24 cellular contexts compared by ENCODE assay signal in the genomic region with DNA sequence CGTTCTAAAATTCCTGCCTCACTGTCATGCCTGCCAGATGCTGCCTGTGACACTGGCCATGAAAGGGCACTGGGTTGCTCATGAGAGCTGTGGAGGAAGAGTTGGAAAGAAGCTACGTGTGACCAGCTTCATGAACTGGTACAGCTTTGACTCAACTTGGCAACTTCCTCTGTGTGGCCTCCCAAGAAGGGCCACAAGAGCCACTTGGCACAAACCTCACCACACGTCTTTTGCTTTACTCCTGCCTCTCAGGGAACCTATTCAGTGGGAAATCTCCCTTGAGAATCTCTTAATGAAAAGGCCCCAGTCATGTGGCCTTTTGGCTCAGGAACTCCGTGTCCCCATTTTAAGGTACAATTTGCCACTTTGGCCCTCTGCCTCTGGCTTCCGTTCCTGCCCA.
"Had no signal": no experiment of that assay in that cellular context is flagged by ENCODE, and none has a peak within 500 bp of the region (broad histone marks: within the 10 kb centered on the region; RNA-seq: fewer than 3 reads in every experiment).

No MANE protein-coding gene starts in this region.

- H3K27ac Mint-ChIP-seq: activated CD4-positive, alpha-beta T cell treated with anti-CD3 and anti-CD28 coated beads, Interleukin-2, amount 10 ng/mL, durations not matched to agents 7 days and 5 days; activated CD8-positive, alpha-beta memory T cell treated with anti-CD3 and anti-CD28 coated beads, Interleukin-2, amount 10 ng/mL, durations not matched to agents 7 days and 5 days; activated CD8-positive, alpha-beta T cell treated with anti-CD3 and anti-CD28 coated beads for 36 hours; effector memory CD8-positive, alpha-beta T cell; memory B cell; nephron progenitor cell; type B pancreatic cell had no signal

- H3K36me3 Mint-ChIP-seq: activated CD8-positive, alpha-beta memory T cell treated with anti-CD3 and anti-CD28 coated beads, Interleukin-2, amount 10 ng/mL, durations not matched to agents 7 days and 5 days; memory B cell; type B pancreatic cell had no signal

- H3K36me3 ChIP-seq: esophagus squamous epithelium, gastroesophageal sphincter, sigmoid colon, thoracic aorta, vagina had no signal

- H3K4me3 Mint-ChIP-seq: activated CD4-positive, alpha-beta T cell treated with anti-CD3 and anti-CD28 coated beads, Interleukin-2, amount 10 ng/mL, durations not matched to agents 7 days and 5 days; activated CD8-positive, alpha-beta memory T cell treated with anti-CD3 and anti-CD28 coated beads, Interleukin-2, amount 10 ng/mL, durations not matched to agents 7 days and 5 days; activated CD8-positive, alpha-beta T cell treated with anti-CD3 and anti-CD28 coated beads for 36 hours; effector memory CD8-positive, alpha-beta T cell; memory B cell; nephron progenitor cell; type B pancreatic cell had no signal

- DNase-seq: activated CD4-positive, alpha-beta T cell treated with anti-CD3 and anti-CD28 coated beads, Interleukin-2, amount 10 ng/mL, durations not matched to agents 7 days and 5 days; activated CD4-positive, CD25-positive, alpha-beta regulatory T cell treated with anti-CD3 and anti-CD28 coated beads, Interleukin-2, amount 50 U/mL, for 72 hours; activated CD8-positive, alpha-beta memory T cell treated with anti-CD3 and anti-CD28 coated beads, Interleukin-2, amount 10 ng/mL, durations not matched to agents 7 days and 5 days; activated CD8-positive, alpha-beta T cell treated with anti-CD3 and anti-CD28 coated beads for 36 hours; activated gamma-delta T cell; activated naive CD4-positive, alpha-beta T cell treated with anti-CD3 and anti-CD28 coated beads, Interleukin-2, amount 50 U/mL, for 16 hours; activated T-cell treated with anti-CD3 and anti-CD28 coated beads for 4 hours; central memory CD4-positive, alpha-beta T cell; effector memory CD8-positive, alpha-beta T cell; esophagus squamous epithelium; mucosa of descending colon; nephron progenitor cell; occipital lobe; sigmoid colon; stimulated activated CD4-positive, alpha-beta T cell treated with anti-CD3 and anti-CD28 coated beads, Interleukin-2, amount 100 ng/mL, for 48 hours; stimulated activated CD8-positive, alpha-beta memory T cell treated with anti-CD3 and anti-CD28 coated beads, Interleukin-4, amount 100 ng/mL, for 48 hours; stimulated activated naive CD4-positive, alpha-beta T cell had no signal

- H3K4me3 ChIP-seq: dorsolateral prefrontal cortex, esophagus squamous epithelium, gastroesophageal sphincter, mucosa of descending colon, sigmoid colon, thoracic aorta, vagina had no signal

- ATAC-seq: activated CD8-positive, alpha-beta memory T cell treated with anti-CD3 and anti-CD28 coated beads, Interleukin-2, amount 10 ng/mL, durations not matched to agents 7 days and 5 days; activated CD8-positive, alpha-beta T cell treated with anti-CD3 and anti-CD28 coated beads for 36 hours; effector memory CD8-positive, alpha-beta T cell; gastroesophageal sphincter; mucosa of descending colon had no signal

- H3K9me3 Mint-ChIP-seq: activated CD4-positive, alpha-beta T cell treated with anti-CD3 and anti-CD28 coated beads, Interleukin-2, amount 10 ng/mL, durations not matched to agents 7 days and 5 days; activated CD8-positive, alpha-beta T cell treated with anti-CD3 and anti-CD28 coated beads for 36 hours; effector memory CD8-positive, alpha-beta T cell; memory B cell had no signal

- H3K9me3 ChIP-seq: esophagus squamous epithelium, gastroesophageal sphincter, mucosa of descending colon, sigmoid colon, thoracic aorta, vagina had no signal

- H3K4me1 Mint-ChIP-seq: activated CD4-positive, alpha-beta T cell treated with anti-CD3 and anti-CD28 coated beads, Interleukin-2, amount 10 ng/mL, durations not matched to agents 7 days and 5 days; memory B cell had no signal

- H3K27ac ChIP-seq: dorsolateral prefrontal cortex, esophagus squamous epithelium, gastroesophageal sphincter, sigmoid colon, thoracic aorta, vagina, VCaP had no signal

- H3K27me3 ChIP-seq: dorsolateral prefrontal cortex, esophagus squamous epithelium, gastroesophageal sphincter, sigmoid colon, vagina had no signal

- H3K4me1 ChIP-seq: esophagus squamous epithelium, gastroesophageal sphincter, vagina had no signal
